Comparison of ENCODE assay signal across 17 cellular contexts in the genomic region with DNA sequence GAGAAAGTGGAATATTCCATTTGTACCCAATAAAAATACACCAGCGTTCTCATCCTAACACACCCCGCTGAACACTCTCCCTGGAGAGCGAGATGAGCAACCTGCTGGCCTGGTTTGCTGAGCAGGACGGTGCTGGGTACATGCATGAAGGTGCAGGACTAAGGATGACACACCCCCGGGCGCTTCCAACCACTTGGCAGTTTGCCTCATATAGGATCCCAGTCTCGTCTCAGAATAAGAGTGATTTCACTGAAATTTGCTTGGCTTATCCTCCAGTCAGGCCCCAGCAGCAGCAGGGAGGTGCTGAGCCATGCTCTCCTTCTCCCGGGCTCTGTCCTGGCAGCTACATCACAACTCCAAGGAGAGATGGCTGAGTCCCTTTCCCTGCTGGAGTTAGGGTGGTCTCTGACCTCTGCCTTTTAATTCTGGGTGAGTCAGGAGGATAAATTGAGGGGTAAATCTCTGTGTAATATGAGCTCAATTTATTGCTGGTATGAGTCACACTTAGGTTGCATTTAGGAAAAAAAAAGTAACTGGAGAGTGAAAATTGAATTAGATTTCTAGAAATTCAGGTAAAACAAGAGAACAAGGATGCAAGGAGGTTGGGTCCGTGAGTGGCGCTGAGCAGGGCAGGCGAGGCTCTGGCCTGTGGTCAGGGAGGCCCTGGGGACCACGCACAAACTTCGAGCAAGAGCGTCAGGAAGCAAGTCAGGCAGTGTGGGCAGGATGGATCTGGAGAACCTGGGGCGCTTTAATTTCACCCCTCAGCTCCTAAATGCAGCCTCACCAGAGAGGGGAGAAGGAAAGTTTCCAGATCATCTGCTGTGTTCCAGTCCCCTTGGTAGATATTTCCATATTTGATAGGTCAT.
"Had no signal": no experiment of that assay in that cellular context is flagged by ENCODE, and none has a peak within 500 bp of the region (broad histone marks: within the 10 kb centered on the region; RNA-seq: fewer than 3 reads in every experiment).

No MANE protein-coding gene starts in this region.

- H2AFZ ChIP-seq: neural progenitor cell had no signal

- H3K9ac ChIP-seq: neural progenitor cell had no signal

- H3K4me1 ChIP-seq: left lung, sigmoid colon, spleen, vagina had no signal

- H3K4me3 ChIP-seq: left lung, neural progenitor cell, ovary, sigmoid colon, spleen, vagina had no signal

- H3K9me3 ChIP-seq: ovary, vagina had no signal

- H3K27me3 ChIP-seq: neural progenitor cell, ovary, sigmoid colon, vagina had no signal

- H3K27ac ChIP-seq: left lung, neural progenitor cell, ovary, sigmoid colon, spleen, vagina, WERI-Rb-1 had no signal

- DNase-seq: activated CD4-positive, alpha-beta memory T cell treated with anti-CD3 and anti-CD28 coated beads, Interleukin-2, amount 10 ng/mL, durations not matched to agents 7 days and 5 days; activated CD4-positive, alpha-beta T cell treated with anti-CD3 and anti-CD28 coated beads for 4 hours; activated naive CD4-positive, alpha-beta T cell treated with anti-CD3 and anti-CD28 coated beads, Interleukin-2, amount 50 U/mL, for 16 hours; activated T-cell treated with anti-CD3 and anti-CD28 coated beads, Interleukin-2, amount 50 U/mL, for 24 hours; effector memory CD4-positive, alpha-beta T cell; left lung; mammary epithelial cell; naive B cell; ovary; sigmoid colon; spleen; WERI-Rb-1 had no signal

- ATAC-seq: left lung had no signal

- FAIRE-seq: astrocyte, bronchial epithelial cell, islet of Langerhans had no signal

- H3K4me2 ChIP-seq: neural progenitor cell had no signal

- H3K36me3 ChIP-seq: left lung, neural progenitor cell, ovary, sigmoid colon, spleen, vagina, WERI-Rb-1 had no signal
